Comparison of ENCODE assay signal across 7 cellular contexts in the genomic region with DNA sequence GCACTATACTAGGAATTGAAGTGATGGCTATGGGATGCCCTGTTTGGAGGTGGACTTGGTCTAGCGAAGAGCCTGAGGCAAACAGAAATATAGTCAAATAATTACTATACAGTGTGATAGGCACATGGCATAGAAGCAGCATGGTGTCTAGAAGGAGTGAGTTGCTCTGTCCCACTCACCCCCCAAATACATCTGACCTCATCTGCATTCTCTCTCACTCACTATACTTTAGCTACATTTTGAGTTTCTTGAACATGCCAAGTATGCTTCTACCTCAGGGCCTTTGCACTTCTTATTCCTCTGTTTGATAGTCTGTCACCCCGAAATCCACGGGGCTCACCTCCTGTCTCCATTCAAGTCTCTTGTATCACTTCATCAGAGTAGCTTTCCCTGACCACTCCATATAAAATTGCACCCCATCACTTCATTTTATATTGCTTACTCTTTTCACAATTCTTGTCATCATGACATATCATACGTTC.
"Had no signal": no experiment of that assay in that cellular context is flagged by ENCODE, and none has a peak within 500 bp of the region (broad histone marks: within the 10 kb centered on the region; RNA-seq: fewer than 3 reads in every experiment).

No MANE protein-coding gene starts in this region.

- H3K27ac ChIP-seq: HL-60 had no signal

- ATAC-seq: GM23338, HepG2 had no signal

- H3K4me3 Mint-ChIP-seq: GM23338, H9, HFFc6 had no signal

- DNase-seq: H9, HCEC 1CT, HFFc6 had no signal

- H3K4me2 ChIP-seq: GM23338 had no signal

- H3K9me3 Mint-ChIP-seq: GM23338, H9, HFFc6 had no signal

- H3K4me3 ChIP-seq: GM23338 had no signal

- H3K27ac Mint-ChIP-seq: GM23338, H9, HFFc6 had no signal

- H3K36me3 Mint-ChIP-seq: IgD-negative memory B cell had no signal
